11 cellular contexts compared by ENCODE assay signal in genomic region chr1:151054971-151055547, GRCh38. TPM values are rescaled to one million over a fixed set of nuclear protein-coding genes. Genes with fewer than 3 reads are reported as not detected.
DNase-seq lines count a peak whose midpoint lies in the region; ATAC-seq, FAIRE-seq and TF ChIP-seq lines count a peak whose summit lies in the region.
"Had no signal": no experiment of that assay in that cellular context is flagged by ENCODE, and none has a peak within 500 bp of the region (broad histone marks: within the 10 kb centered on the region; RNA-seq: fewer than 3 reads in every experiment).

No MANE protein-coding gene starts in this region.

- peaks cover 4 to 47% (median 13%) of the 10 kb centered on the region in 11 experiments; a peak in 21 of 22 replicates for H3K27me3 ChIP-seq in BLaER1 treated with 17β-estradiol and CSF1 and Interleukin-3, amounts not matched to agents 10 nM and 100 nM
- no peaks in the 10 kb centered on the region for H3K27me3 ChIP-seq in Loucy (ENCODE audit: insufficient read depth, low read length, poor library complexity, severe bottlenecking)

- no peak for FAIRE-seq in GM12891 (lab: Jason Lieb, UNC)
- FAIRE-seq: islet of Langerhans had no signal

- peaks cover 3% of the 10 kb centered on the region; the same call in 1 of the 2 replicates for H3F3A ChIP-seq in Loucy (ENCODE audit: low read depth)

- no peaks in the 10 kb centered on the region for H3K9me3 Mint-ChIP-seq in central memory CD8-positive, alpha-beta T cell
- no peaks in the 10 kb centered on the region for H3K9me3 Mint-ChIP-seq in nephron progenitor cell

- peak overlapping the region; percentile 92 for H3K4me3 Mint-ChIP-seq in central memory CD8-positive, alpha-beta T cell
- no peak overlapping the region for H3K4me3 Mint-ChIP-seq in nephron progenitor cell

- peak overlapping the region in 4 of 10 experiments; percentile 84 to 98 (median 95); a peak in 6 of 20 replicates for H3K4me3 ChIP-seq in BLaER1 treated with 17β-estradiol and CSF1 and Interleukin-3, amounts not matched to agents 10 nM and 100 nM
- H3K4me3 ChIP-seq in Loucy (ENCODE audit: low read length, poor library complexity, severe bottlenecking), result no peak overlapping the region

- no peak for ATAC-seq in central memory CD8-positive, alpha-beta T cell (replicated peaks; ENCODE audit: extremely low read depth, poor library complexity, severe bottlenecking)
- no peak for ATAC-seq in HG02623 (IDR thresholded peaks at IDR 0.05; ENCODE audit: unreplicated experiment)

- TF ChIP-seq CTCF in Loucy (conservative IDR thresholded peaks at IDR 0.05; ENCODE audit: low read length) (no peak), nephron progenitor cell (IDR thresholded peaks at IDR 0.05) (no peak)

- H3K4me1 Mint-ChIP-seq in central memory CD8-positive, alpha-beta T cell, result peaks cover 73% of the 10 kb centered on the region
- H3K4me1 Mint-ChIP-seq in nephron progenitor cell, result peaks cover 70% of the 10 kb centered on the region

- DNase-seq in central memory CD8-positive, alpha-beta T cell (ENCODE audit: low spot score in 2 of 2), result no peak
- DNase-seq in nephron progenitor cell (no peak), SHP77 treated with DMSO at 0.1 percent for 48 hours (lab: John Stamatoyannopoulos, UW) (no peak), GM12891 (ENCODE audit: insufficient read length, low spot score) (no peak), cortex of kidney (lab: John Stamatoyannopoulos, UW) (no peak)
- DNase-seq: anterior cingulate cortex, DMS 273 treated with DMSO at 0.1 percent for 48 hours had no signal

- no peak overlapping the region for H2AFZ ChIP-seq in Loucy (ENCODE audit: low read length)

- H3K9me2 ChIP-seq in Loucy (replicated peaks; ENCODE audit: low read depth, low read length), result no peaks in the 10 kb centered on the region

- peaks cover 34 to 56% (median 36%) of the 10 kb centered on the region in 10 experiments for H3K4me1 ChIP-seq in BLaER1 treated with 17β-estradiol and CSF1 and Interleukin-3, amounts not matched to agents 10 nM and 100 nM
- peaks cover 32% of the 10 kb centered on the region for H3K4me1 ChIP-seq in Loucy (ENCODE audit: insufficient read depth, low read length, poor library complexity, severe bottlenecking)

- H3K4me2 ChIP-seq in BLaER1 treated with 17β-estradiol and CSF1 and Interleukin-3, amounts not matched to agents 10 nM and 100 nM, result peak overlapping the region; percentile 92 to 100 (median 99)
- H3K4me2 ChIP-seq in Loucy (ENCODE audit: low read depth, low read length, poor library complexity, severe bottlenecking), result peak overlapping the region; percentile 99

- peaks cover 69 to 91% (median 86%) of the 10 kb centered on the region in 11 experiments for H4K20me1 ChIP-seq in BLaER1 treated with 17β-estradiol and CSF1 and Interleukin-3, amounts not matched to agents 10 nM and 100 nM
- H4K20me1 ChIP-seq in Loucy (ENCODE audit: insufficient read depth, low read length, poor library complexity, severe bottlenecking), result peaks cover 46% of the 10 kb centered on the region

- H3K36me3 Mint-ChIP-seq in central memory CD8-positive, alpha-beta T cell (ENCODE audit: insufficient read depth), result peaks cover 75% of the 10 kb centered on the region
- H3K36me3 Mint-ChIP-seq in nephron progenitor cell (ENCODE audit: low read depth), result peaks cover 37% of the 10 kb centered on the region

- H3K36me3 ChIP-seq in BLaER1 treated with 17β-estradiol and CSF1 and Interleukin-3, amounts not matched to agents 10 nM and 100 nM, result peaks cover 59 to 84% (median 79%) of the 10 kb centered on the region in 11 experiments
- peaks cover 37% of the 10 kb centered on the region; the same call in 1 of the 2 replicates for H3K36me3 ChIP-seq in Loucy (ENCODE audit: insufficient read depth, low read length)

- H3K9me3 ChIP-seq in BLaER1 treated with 17β-estradiol and CSF1 and Interleukin-3, amounts not matched to agents 10 nM and 100 nM (replicated peaks in 1 of 11), result no peaks in the 10 kb centered on the region
- H3K9me3 ChIP-seq in Loucy (ENCODE audit: insufficient read depth, low read depth, low read length), result no peaks in the 10 kb centered on the region

- no peak for TF ChIP-seq POLR2A in GM12891 (IDR thresholded peaks at IDR 0.05; ENCODE audit: low read depth, low read length)

- H3K9ac ChIP-seq in BLaER1 treated with 17β-estradiol and CSF1 and Interleukin-3, amounts not matched to agents 10 nM and 100 nM, result peak overlapping the region in 5 of 11 experiments; percentile 89 to 98 (median 94); a peak in 4 of 22 replicates
- H3K9ac ChIP-seq in Loucy (ENCODE audit: low read depth, low read length, poor library complexity, severe bottlenecking), result peak overlapping the region; percentile 90

- peaks cover 59% of the 10 kb centered on the region for H3K79me2 ChIP-seq in Loucy (ENCODE audit: insufficient read depth, low read length)

- no peaks in the 10 kb centered on the region for H3K27me3 Mint-ChIP-seq in central memory CD8-positive, alpha-beta T cell
- no peaks in the 10 kb centered on the region for H3K27me3 Mint-ChIP-seq in nephron progenitor cell (ENCODE audit: low read depth, poor library complexity)

- peak overlapping the region; percentile 91 for H3K27ac Mint-ChIP-seq in central memory CD8-positive, alpha-beta T cell (ENCODE audit: low read depth)
- peak overlapping the region; percentile 57 for H3K27ac Mint-ChIP-seq in nephron progenitor cell

- H3K27ac ChIP-seq in BLaER1 treated with 17β-estradiol and CSF1 and Interleukin-3, amounts not matched to agents 10 nM and 100 nM, result peak overlapping the region in 7 of 11 experiments; percentile 16 to 98 (median 93); a peak in 6 of 22 replicates

TF ChIP-seq in GM12891, 5 proteins besides CTCF, POLR2A, EP300 and RAD21:
- TF ChIP-seq TAF1 (IDR thresholded peaks at IDR 0.05; ENCODE audit: low read depth, low read length) (no peak), POLR2AphosphoS5 (IDR thresholded peaks at IDR 0.05; ENCODE audit: low read depth, low read length) (no peak), SPI1 (IDR thresholded peaks at IDR 0.05; ENCODE audit: low read depth, low read length) (no peak), POU2F2 (IDR thresholded peaks at IDR 0.05; ENCODE audit: low read depth, low read length) (no peak), PAX5 (IDR thresholded peaks at IDR 0.05; ENCODE audit: insufficient read depth, low read length, severe bottlenecking) (no peak)
TF ChIP-seq in GM12891: peak in this region for 0.

RNA-seq across cellular contexts. Expression of gene CDC42SE1, which starts 4.4 kb away (rescaled TPM):
- 51.2 TPM for polyA plus RNA-seq in GM12891 (2012; ENCODE audit: low read depth, missing spikeins)

RNA-seq across cellular contexts. Expression of gene MLLT11, which starts 5.1 kb away (rescaled TPM):
- polyA plus RNA-seq in GM12891 (2012; ENCODE audit: low read depth, missing spikeins), result 4.5 TPM

RNA-seq across cellular contexts. Expression of gene C1orf56, which starts 7.5 kb away (rescaled TPM):
- 1.2 TPM for polyA plus RNA-seq in GM12891 (2012; ENCODE audit: low read depth, missing spikeins)

RNA-seq across cellular contexts. Expression of gene GABPB2, which starts 15.5 kb away (rescaled TPM):
- 3.6 TPM for polyA plus RNA-seq in GM12891 (2012; ENCODE audit: low read depth, missing spikeins)

RNA-seq across cellular contexts. Expression of gene BNIPL, which starts 18.7 kb away (rescaled TPM):
- polyA plus RNA-seq in GM12891 (2012; ENCODE audit: low read depth, missing spikeins), result 0.31 TPM
